Comparison of ENCODE assay signal across 8 cellular contexts in the genomic region with DNA sequence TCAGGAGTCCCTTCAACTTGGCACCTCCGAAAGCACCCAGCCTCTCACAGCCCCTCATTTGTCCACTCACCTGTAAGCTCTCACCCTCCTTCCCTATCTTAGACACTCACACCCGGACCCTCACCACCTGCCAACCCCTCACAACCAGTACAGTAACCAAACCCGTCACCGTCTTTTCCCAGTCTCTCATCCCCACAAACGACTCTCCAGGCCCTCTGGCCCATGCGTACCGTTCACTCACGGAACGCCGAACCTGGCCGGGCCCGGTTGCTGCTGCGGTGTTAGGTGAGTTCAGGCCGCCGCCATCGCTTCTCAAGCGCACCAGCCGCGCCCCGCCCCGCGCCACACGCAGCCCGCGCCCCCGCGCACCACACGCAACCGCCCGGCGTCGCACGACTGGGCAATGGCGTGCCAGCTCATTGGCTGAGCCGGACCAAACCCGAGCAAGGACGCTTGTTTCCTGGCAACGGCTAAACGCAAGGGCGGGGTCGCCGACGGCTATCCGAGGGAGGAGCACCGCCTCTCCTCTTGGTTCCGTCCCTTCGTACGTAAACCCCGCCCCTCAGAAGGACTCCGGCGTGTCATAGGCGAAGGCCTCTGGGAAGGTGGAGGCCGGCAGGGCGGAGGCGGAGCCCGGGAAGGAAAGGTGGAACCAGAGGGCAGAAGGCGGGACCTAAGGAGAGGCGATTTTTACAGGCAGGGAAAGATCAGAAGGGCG. TPM values are rescaled to one million over a fixed set of nuclear protein-coding genes. Genes with fewer than 3 reads are reported as not detected.
A peak's percentile ranks its signal among the peaks of the same experiment; 100 is the strongest.
DNase-seq lines count a peak whose midpoint lies in the region; ATAC-seq and TF ChIP-seq lines count a peak whose summit lies in the region.

A gene (minus strand): TSS at position 323 of the 718 bp plus-strand sequence. CDS start 10,120 bp downstream, outside the sequence.

- intact Hi-C loops in OCI-LY7 (cut with micrococcal nuclease; ENCODE audit: unreplicated experiment) = loop anchor here (1.0 to 10.0 kb wide), 4 partner anchors 200 to 690 kb away; a partner anchor contains a TSS

- peak within 1 kb of the TSS; percentile 49 for H3K27ac ChIP-seq in OCI-LY7 (ENCODE audit: low read depth, low read length, poor library complexity, severe bottlenecking)

- TF ChIP-seq CTCF in OCI-LY7 (conservative IDR thresholded peaks at IDR 0.05; ENCODE audit: low read length) = no peak

- H3K9me3 ChIP-seq in OCI-LY7 (ENCODE audit: low read length) = no peaks in the 10 kb centered on the region

- H3K4me1 ChIP-seq in OCI-LY7 (ENCODE audit: insufficient read depth, low read length, poor library complexity, severe bottlenecking) = peaks cover 34% of the 10 kb centered on the region

- DNase-seq in D341Med (ENCODE audit: low spot score) = peak; percentile 95
- DNase-seq in HuH-7.5 (ENCODE audit: low spot score) = peak; percentile 79
- DNase-seq in OCI-LY7 (ENCODE audit: low spot score) = peak; percentile 100
- peak; percentile 99 for DNase-seq in activated T-cell treated with anti-CD3 and anti-CD28 coated beads for 24 hours (ENCODE audit: low read depth)
- DNase-seq in epidermal melanocyte (ENCODE audit: insufficient read length, low spot score) = peak; percentile 74
- peak; percentile 97 for DNase-seq in middle frontal gyrus (ENCODE audit: extremely low spot score, low spot score)
- peak; percentile 95 to 99 for DNase-seq in stimulated activated CD8-positive, alpha-beta memory T cell treated with anti-CD3 and anti-CD28 coated beads, Interleukin-4, amount 100 ng/mL, for 1 hour (ENCODE audit: low read depth in 2 of 2, low spot score in 1 of 2)

- H2AFZ ChIP-seq in OCI-LY7 (ENCODE audit: low read length) = peak within 1 kb of the TSS; percentile 95

- BruUV-seq in OCI-LY7 (replicated peaks; lab: Mats Ljungman, UMichigan) = no TSS peak

- no peaks in the 10 kb centered on the region; the same call in 1 of the 2 replicates for H4K20me1 ChIP-seq in OCI-LY7 (ENCODE audit: insufficient read depth, low read length)

- CTCF ChIA-PET in OCI-LY7 (lab: Charles Lee; ENCODE audit: unreplicated experiment) = interaction anchor here (0.7 kb wide), 1 partner anchor 128 kb away, joined by 3 read pairs; no protein-coding TSS in a partner anchor

- POLR2A ChIA-PET in OCI-LY7 (lab: Charles Lee) = interaction anchor here (1.3 to 1.8 kb wide), 4 partner anchors 10 to 159 kb away, joined by 3 to 6 read pairs (median 4); no protein-coding TSS in a partner anchor

- no peaks in the 10 kb centered on the region for H3K9me2 ChIP-seq in OCI-LY7 (ENCODE audit: insufficient read depth, low read length)

- peaks cover 19% of the 10 kb centered on the region; the same call in 1 of the 2 replicates for H3K79me2 ChIP-seq in OCI-LY7 (ENCODE audit: insufficient read depth, low read depth, low read length)

- ATAC-seq in GM21526 (IDR thresholded peaks at IDR 0.05; ENCODE audit: low FRiP score, unreplicated experiment) = peak; percentile 97

- peak within 1 kb of the TSS; percentile 86 for H3K4me3 ChIP-seq in OCI-LY7 (ENCODE audit: low read depth, low read length, poor library complexity, severe bottlenecking)

- H3K4me2 ChIP-seq in OCI-LY7 (ENCODE audit: low read length) = peak within 1 kb of the TSS; percentile 88

- H3K36me3 ChIP-seq in OCI-LY7 (ENCODE audit: insufficient read depth, low read length) = no peaks in the 10 kb centered on the region

RNA-seq across cellular contexts. Expression of the gene that starts here (rescaled TPM):
- total RNA-seq in OCI-LY7 (2014; rRNA removed; shearing (Covaris generic)) = 15.7 and 20.1 TPM in 2 replicates
- 19.9 and 21.2 TPM in 2 replicates for total RNA-seq in OCI-LY7 (2022)

Comparison
In these comparisons a context has a peak if more than half of its experiments do, and no peak if none do; other contexts are left out.
1. Peak in every context shown above with its lines: DNase-seq, ATAC-seq, H3K4me3 ChIP-seq and H3K27ac ChIP-seq.